In the genomic region with DNA sequence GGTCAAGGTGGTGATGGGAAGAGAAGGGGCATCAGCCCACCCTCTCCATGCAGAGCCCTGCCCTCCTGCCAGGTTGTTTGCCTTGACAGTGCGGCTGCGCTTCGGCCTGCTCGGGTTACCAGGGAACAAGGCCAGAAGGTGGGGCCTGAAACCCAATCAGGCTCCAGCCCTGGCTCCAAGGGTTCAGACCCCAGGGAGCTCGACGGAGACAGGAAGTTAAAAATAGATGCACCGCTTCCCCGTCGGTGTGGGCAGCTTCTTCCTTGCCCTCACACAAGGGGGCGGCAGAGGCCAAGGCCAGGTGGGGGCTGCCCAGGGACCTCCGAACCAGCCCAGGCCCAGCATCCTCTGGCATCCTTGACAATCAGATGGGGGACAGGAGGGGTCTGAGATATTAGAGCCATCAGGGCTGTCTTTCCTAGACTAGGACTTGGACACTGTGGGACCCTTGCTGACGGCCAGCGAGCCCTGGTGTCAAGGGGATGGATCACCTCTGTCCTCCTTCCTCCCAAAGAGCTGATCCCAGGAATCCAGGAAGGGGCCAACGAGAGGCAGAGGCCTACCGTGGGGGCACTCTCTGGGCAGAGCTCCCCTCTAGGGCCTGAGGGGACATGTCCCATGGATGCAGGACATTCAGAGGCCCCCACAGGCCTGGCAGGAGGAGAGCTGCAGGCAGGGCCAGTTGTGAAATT, we compare ENCODE assay signal across 8 cellular contexts.
DNase-seq lines count a peak whose midpoint lies in the region; ATAC-seq and TF ChIP-seq lines count a peak whose summit lies in the region.

No MANE protein-coding gene starts in this region.

- no peaks in the 10 kb centered on the region for H3K4me1 ChIP-seq in breast epithelium

- H3K4me1 Mint-ChIP-seq in stimulated activated memory B cell treated with anti-CD40 and anti-IgM and Interleukin-4, amounts not matched to agents 10 μg/mL and 1 μg/mL and 100 μg/mL, for 72 hours: no peaks in the 10 kb centered on the region
- H3K4me1 Mint-ChIP-seq in immature natural killer cell: no peaks in the 10 kb centered on the region

- no peaks in the 10 kb centered on the region for H3K36me3 ChIP-seq in breast epithelium

- no peak overlapping the region for H3K27ac Mint-ChIP-seq in stimulated activated memory B cell treated with anti-CD40 and anti-IgM and Interleukin-4, amounts not matched to agents 10 μg/mL and 1 μg/mL and 100 μg/mL, for 72 hours
- no peak overlapping the region for H3K27ac Mint-ChIP-seq in immature natural killer cell

- DNase-seq in Right ventricle myocardium inferior (ENCODE audit: missing footprints): peak; percentile 79
- DNase-seq in cardiac septum (ENCODE audit: low spot score): no peak
- DNase-seq in NCI-H82 (lab: John Stamatoyannopoulos, UW): peak; percentile 91
- no peak for DNase-seq in breast epithelium (ENCODE audit: low spot score in 2 of 2)
- DNase-seq in medulla oblongata (ENCODE audit: extremely low spot score): peak; percentile 6
- no peak for DNase-seq in AML-193 (lab: John Stamatoyannopoulos, UW)
- no peak for DNase-seq in immature natural killer cell

- TF ChIP-seq CTCF in breast epithelium (IDR thresholded peaks at IDR 0.05): peak in 1 of 3 donors; percentile 24

- ATAC-seq in Right ventricle myocardium inferior: peak; percentile 83
- no peak for ATAC-seq in stimulated activated memory B cell treated with anti-CD40 and anti-IgM and Interleukin-4, amounts not matched to agents 10 μg/mL and 1 μg/mL and 100 μg/mL, for 72 hours

- peaks cover 3% of the 10 kb centered on the region for H3K9me3 Mint-ChIP-seq in stimulated activated memory B cell treated with anti-CD40 and anti-IgM and Interleukin-4, amounts not matched to agents 10 μg/mL and 1 μg/mL and 100 μg/mL, for 72 hours
- H3K9me3 Mint-ChIP-seq in immature natural killer cell: no peaks in the 10 kb centered on the region

- H3K4me3 ChIP-seq in breast epithelium: no peak overlapping the region

- H3K27me3 Mint-ChIP-seq in stimulated activated memory B cell treated with anti-CD40 and anti-IgM and Interleukin-4, amounts not matched to agents 10 μg/mL and 1 μg/mL and 100 μg/mL, for 72 hours: peaks cover 42% of the 10 kb centered on the region
- H3K27me3 Mint-ChIP-seq in immature natural killer cell (ENCODE audit: low read depth in 3 of 3): peaks cover 0 to 5% (median 3%) of the 10 kb centered on the region in 3 donors

- intact Hi-C loops in Right ventricle myocardium inferior (cut with DNase I): loop anchor here (5.0 kb wide), 2 partner anchors 49 to 121 kb away; no protein-coding TSS in a partner anchor
- intact Hi-C loops in cardiac septum (cut with DNase I): no loop called here
- intact Hi-C loops in breast epithelium (cut with DNase I; ENCODE audit: low total_unique reads): no loop called here

- no peak for TF ChIP-seq POLR2A in breast epithelium (IDR thresholded peaks at IDR 0.05)

- H3K27me3 ChIP-seq in breast epithelium: no peaks in the 10 kb centered on the region

- H3K4me3 Mint-ChIP-seq in stimulated activated memory B cell treated with anti-CD40 and anti-IgM and Interleukin-4, amounts not matched to agents 10 μg/mL and 1 μg/mL and 100 μg/mL, for 72 hours: no peak overlapping the region
- H3K4me3 Mint-ChIP-seq in immature natural killer cell: no peak overlapping the region

- H3K9me3 ChIP-seq in breast epithelium: peaks cover 1 to 5% of the 10 kb centered on the region in 2 donors

- no peaks in the 10 kb centered on the region for H3K36me3 Mint-ChIP-seq in stimulated activated memory B cell treated with anti-CD40 and anti-IgM and Interleukin-4, amounts not matched to agents 10 μg/mL and 1 μg/mL and 100 μg/mL, for 72 hours
- H3K36me3 Mint-ChIP-seq in immature natural killer cell: no peaks in the 10 kb centered on the region

- H3K27ac ChIP-seq in breast epithelium: peak overlapping the region; percentile 27 to 52

Comparison
In these comparisons a context has a peak if more than half of its experiments do, and no peak if none do; other contexts are left out.
1. DNase-seq: peak in Right ventricle myocardium inferior (single experiment), NCI-H82 (single experiment) and medulla oblongata (single experiment); none in cardiac septum (single experiment), breast epithelium (0 of 2), AML-193 (0 of 2) and immature natural killer cell (0 of 3).